Comparison of ENCODE assay signal across 1 cellular context in the genomic region with DNA sequence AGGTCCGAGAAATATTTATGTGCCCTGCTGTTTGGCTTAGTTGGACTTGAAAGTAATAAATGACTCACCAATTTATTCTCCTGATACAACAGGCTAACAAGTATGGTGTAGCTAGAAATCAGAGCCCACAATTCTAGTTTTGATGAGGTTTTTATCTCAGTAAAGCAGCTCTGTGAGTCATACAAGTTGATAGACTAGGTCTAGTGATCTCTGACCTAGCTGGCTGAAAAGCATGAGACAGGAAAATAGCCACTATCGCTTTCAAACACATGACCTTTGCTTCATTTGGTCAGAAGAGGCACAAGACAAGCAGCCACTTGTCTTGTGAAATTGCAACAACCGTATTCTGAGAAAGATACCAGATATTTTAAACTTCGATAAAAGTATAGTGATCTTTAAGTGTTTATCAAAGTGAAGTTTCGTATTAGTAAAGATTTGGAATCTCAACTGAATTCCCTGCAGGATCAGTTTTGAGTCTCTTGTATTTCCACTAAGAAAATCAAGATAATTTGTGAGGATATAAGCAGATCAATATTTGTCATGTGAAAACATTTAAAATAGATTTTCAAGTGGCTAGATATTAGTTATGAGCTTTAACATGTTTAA.
TF ChIP-seq lines count a peak whose summit lies in the region.

No MANE protein-coding gene starts in this region.

TF ChIP-seq in HepG2, 621 proteins besides CTCF, POLR2A, EP300 and RAD21 (continued from another document and continues in another):
- TF ChIP-seq STAT5B (CRISPR knock-in tag; IDR thresholded peaks at IDR 0.05) (no peak), TBX3 (IDR thresholded peaks at IDR 0.05; ENCODE audit: borderline replicate concordance) (no peak), ZNF276 (CRISPR knock-in tag; IDR thresholded peaks at IDR 0.05; ENCODE audit: low read depth) (no peak), ZC3H4 (CRISPR knock-in tag; IDR thresholded peaks at IDR 0.05; ENCODE audit: borderline replicate concordance) (no peak), HDAC6 (IDR thresholded peaks at IDR 0.05; ENCODE audit: low read depth, low read length) (no peak), ZNF234 (CRISPR knock-in tag; conservative IDR thresholded peaks at IDR 0.05) (no peak), RBM22 (optimal IDR thresholded peaks at IDR 0.05; ENCODE audit: low read length) (no peak), NR2F6 (IDR thresholded peaks at IDR 0.05) (peak; percentile 85), NR2F6 (CRISPR knock-in tag; IDR thresholded peaks at IDR 0.05) (peak; percentile 88), CHCHD3 (CRISPR knock-in tag; IDR thresholded peaks at IDR 0.05) (no peak), ZIK1 (CRISPR knock-in tag; IDR thresholded peaks at IDR 0.05; ENCODE audit: borderline replicate concordance, low read depth) (no peak), ZBTB21 (CRISPR knock-in tag; IDR thresholded peaks at IDR 0.05) (no peak), ZNF883 (CRISPR knock-in tag; IDR thresholded peaks at IDR 0.05; ENCODE audit: not compliant biosample characterization) (no peak), SMC3 (IDR thresholded peaks at IDR 0.05; ENCODE audit: low read length) (no peak), NR2F1 (CRISPR knock-in tag; IDR thresholded peaks at IDR 0.05) (peak; percentile 52 to 79; a peak in 3 of 4 replicates), SRSF1 (optimal IDR thresholded peaks at IDR 0.05; ENCODE audit: low read depth, low read length) (no peak), HDAC1 (CRISPR knock-in tag; IDR thresholded peaks at IDR 0.05) (no peak; the same call in 1 of the 2 replicates), MAFF (IDR thresholded peaks at IDR 0.05; ENCODE audit: low read depth, low read length) (no peak), KDM5B (CRISPR knock-in tag; IDR thresholded peaks at IDR 0.05; ENCODE audit: borderline replicate concordance) (no peak), ZNF776 (CRISPR knock-in tag; IDR thresholded peaks at IDR 0.05) (no peak), ZNF281 (CRISPR knock-in tag; IDR thresholded peaks at IDR 0.05; ENCODE audit: borderline replicate concordance) (no peak), KLF12 (CRISPR knock-in tag; IDR thresholded peaks at IDR 0.05; ENCODE audit: borderline replicate concordance) (no peak), HOXA7 (CRISPR knock-in tag; IDR thresholded peaks at IDR 0.05) (no peak), KAT2B (IDR thresholded peaks at IDR 0.05; ENCODE audit: borderline replicate concordance, low read depth, low read length) (no peak), ZNF891 (CRISPR knock-in tag; IDR thresholded peaks at IDR 0.05) (no peak), ISL2 (CRISPR knock-in tag; IDR thresholded peaks at IDR 0.05) (peak; percentile 58; the same call in 1 of the 2 replicates), ATF1 (CRISPR knock-in tag; IDR thresholded peaks at IDR 0.05) (no peak), ZNF772 (CRISPR knock-in tag; IDR thresholded peaks at IDR 0.05) (no peak), E2F5 (CRISPR knock-in tag; conservative IDR thresholded peaks at IDR 0.05) (no peak), ZNF773 (CRISPR knock-in tag; IDR thresholded peaks at IDR 0.05; ENCODE audit: borderline replicate concordance) (no peak), ZBTB2 (CRISPR knock-in tag; IDR thresholded peaks at IDR 0.05; ENCODE audit: low read depth) (no peak), NCOR1 (IDR thresholded peaks at IDR 0.05; ENCODE audit: borderline replicate concordance, low read length) (peak; percentile 54; the same call in 1 of the 2 replicates), ZNF775 (CRISPR knock-in tag; IDR thresholded peaks at IDR 0.05; ENCODE audit: borderline replicate concordance) (no peak), SNRNP70 (IDR thresholded peaks at IDR 0.05; ENCODE audit: low read depth, low read length) (no peak), RORA (CRISPR knock-in tag; IDR thresholded peaks at IDR 0.05) (no peak), ZNF660 (CRISPR knock-in tag; IDR thresholded peaks at IDR 0.05; ENCODE audit: borderline replicate concordance, low read depth) (no peak), HINFP (CRISPR knock-in tag; IDR thresholded peaks at IDR 0.05; ENCODE audit: low read depth) (no peak), PHB2 (IDR thresholded peaks at IDR 0.05; ENCODE audit: partially characterized antibody) (no peak), SOX6 (IDR thresholded peaks at IDR 0.05) (no peak), SOX6 (CRISPR knock-in tag; IDR thresholded peaks at IDR 0.05) (peak; percentile 49; the same call in 1 of the 2 replicates), ZNF749 (CRISPR knock-in tag; IDR thresholded peaks at IDR 0.05; ENCODE audit: borderline replicate concordance) (no peak), ZNF501 (CRISPR knock-in tag; IDR thresholded peaks at IDR 0.05) (no peak), ZNF101 (CRISPR knock-in tag; IDR thresholded peaks at IDR 0.05; ENCODE audit: borderline replicate concordance, low read depth) (no peak), SMARCC2 (IDR thresholded peaks at IDR 0.05) (no peak), ZBTB25 (CRISPR knock-in tag; IDR thresholded peaks at IDR 0.05) (no peak), JUND (CRISPR knock-in tag; IDR thresholded peaks at IDR 0.05) (peak; percentile 62)
- TF ChIP-seq, protein P1, sequence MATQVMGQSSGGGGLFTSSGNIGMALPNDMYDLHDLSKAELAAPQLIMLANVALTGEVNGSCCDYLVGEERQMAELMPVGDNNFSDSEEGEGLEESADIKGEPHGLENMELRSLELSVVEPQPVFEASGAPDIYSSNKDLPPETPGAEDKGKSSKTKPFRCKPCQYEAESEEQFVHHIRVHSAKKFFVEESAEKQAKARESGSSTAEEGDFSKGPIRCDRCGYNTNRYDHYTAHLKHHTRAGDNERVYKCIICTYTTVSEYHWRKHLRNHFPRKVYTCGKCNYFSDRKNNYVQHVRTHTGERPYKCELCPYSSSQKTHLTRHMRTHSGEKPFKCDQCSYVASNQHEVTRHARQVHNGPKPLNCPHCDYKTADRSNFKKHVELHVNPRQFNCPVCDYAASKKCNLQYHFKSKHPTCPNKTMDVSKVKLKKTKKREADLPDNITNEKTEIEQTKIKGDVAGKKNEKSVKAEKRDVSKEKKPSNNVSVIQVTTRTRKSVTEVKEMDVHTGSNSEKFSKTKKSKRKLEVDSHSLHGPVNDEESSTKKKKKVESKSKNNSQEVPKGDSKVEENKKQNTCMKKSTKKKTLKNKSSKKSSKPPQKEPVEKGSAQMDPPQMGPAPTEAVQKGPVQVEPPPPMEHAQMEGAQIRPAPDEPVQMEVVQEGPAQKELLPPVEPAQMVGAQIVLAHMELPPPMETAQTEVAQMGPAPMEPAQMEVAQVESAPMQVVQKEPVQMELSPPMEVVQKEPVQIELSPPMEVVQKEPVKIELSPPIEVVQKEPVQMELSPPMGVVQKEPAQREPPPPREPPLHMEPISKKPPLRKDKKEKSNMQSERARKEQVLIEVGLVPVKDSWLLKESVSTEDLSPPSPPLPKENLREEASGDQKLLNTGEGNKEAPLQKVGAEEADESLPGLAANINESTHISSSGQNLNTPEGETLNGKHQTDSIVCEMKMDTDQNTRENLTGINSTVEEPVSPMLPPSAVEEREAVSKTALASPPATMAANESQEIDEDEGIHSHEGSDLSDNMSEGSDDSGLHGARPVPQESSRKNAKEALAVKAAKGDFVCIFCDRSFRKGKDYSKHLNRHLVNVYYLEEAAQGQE (IDR thresholded peaks at IDR 0.05; ENCODE audit: borderline replicate concordance in 1 of 2, low read depth in 1 of 2, low read length in 2 of 2): no peak
- TF ChIP-seq, protein P2, sequence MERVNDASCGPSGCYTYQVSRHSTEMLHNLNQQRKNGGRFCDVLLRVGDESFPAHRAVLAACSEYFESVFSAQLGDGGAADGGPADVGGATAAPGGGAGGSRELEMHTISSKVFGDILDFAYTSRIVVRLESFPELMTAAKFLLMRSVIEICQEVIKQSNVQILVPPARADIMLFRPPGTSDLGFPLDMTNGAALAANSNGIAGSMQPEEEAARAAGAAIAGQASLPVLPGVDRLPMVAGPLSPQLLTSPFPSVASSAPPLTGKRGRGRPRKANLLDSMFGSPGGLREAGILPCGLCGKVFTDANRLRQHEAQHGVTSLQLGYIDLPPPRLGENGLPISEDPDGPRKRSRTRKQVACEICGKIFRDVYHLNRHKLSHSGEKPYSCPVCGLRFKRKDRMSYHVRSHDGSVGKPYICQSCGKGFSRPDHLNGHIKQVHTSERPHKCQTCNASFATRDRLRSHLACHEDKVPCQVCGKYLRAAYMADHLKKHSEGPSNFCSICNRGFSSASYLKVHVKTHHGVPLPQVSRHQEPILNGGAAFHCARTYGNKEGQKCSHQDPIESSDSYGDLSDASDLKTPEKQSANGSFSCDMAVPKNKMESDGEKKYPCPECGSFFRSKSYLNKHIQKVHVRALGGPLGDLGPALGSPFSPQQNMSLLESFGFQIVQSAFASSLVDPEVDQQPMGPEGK (CRISPR knock-in tag; IDR thresholded peaks at IDR 0.05): no peak
- TF ChIP-seq, protein P3, sequence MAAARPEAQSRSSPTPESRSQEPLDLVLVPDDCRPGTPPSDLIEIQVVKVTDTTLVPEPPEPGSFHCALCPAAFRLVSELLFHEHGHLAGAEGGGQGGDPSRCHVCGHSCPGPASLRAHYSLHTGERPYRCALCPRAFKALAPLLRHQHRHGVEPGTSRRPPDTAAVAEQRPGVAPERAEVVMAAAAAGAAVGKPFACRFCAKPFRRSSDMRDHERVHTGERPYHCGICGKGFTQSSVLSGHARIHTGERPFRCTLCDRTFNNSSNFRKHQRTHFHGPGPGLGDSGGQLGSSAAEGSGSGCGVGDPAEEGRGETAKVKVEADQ (CRISPR knock-in tag; IDR thresholded peaks at IDR 0.05; ENCODE audit: borderline replicate concordance): 0 out of 2 replicates have a peak, but pooled peaks have one; percentile 38
